ENCODE assay signal across 10 cellular contexts in the genomic region with DNA sequence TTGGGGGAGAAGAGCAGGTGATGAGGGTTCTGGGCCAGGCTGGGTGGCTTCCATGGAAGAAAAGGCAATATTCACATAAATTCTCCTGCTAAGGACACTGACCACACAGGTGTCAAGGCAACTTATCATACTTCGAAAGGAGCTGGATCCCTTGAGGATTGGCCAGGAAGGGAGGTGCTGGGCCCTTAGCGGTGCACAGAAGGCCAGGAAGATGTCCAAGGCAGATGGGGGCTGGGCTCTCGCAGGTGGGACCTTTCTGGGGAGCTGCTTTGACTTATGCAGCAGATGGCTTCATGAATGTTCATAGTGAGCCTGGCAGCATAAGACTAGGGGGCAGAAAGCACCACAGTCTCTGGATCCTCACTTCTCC. TPM values are rescaled to one million over a fixed set of nuclear protein-coding genes. Genes with fewer than 3 reads are reported as not detected.
DNase-seq lines count a peak whose midpoint lies in the region; ATAC-seq and TF ChIP-seq lines count a peak whose summit lies in the region.
"Had no signal": no experiment of that assay in that cellular context is flagged by ENCODE, and none has a peak within 500 bp of the region (broad histone marks: within the 10 kb centered on the region; RNA-seq: fewer than 3 reads in every experiment).

No MANE protein-coding gene starts in this region.

- no peak overlapping the region for H3K27ac ChIP-seq in neural cell (ENCODE audit: low read length)

- H3K4me2 ChIP-seq in neural cell (ENCODE audit: low read length): no peak overlapping the region

- no peaks in the 10 kb centered on the region for H3K9me2 ChIP-seq in neural cell (ENCODE audit: insufficient read depth, low read length)

- no peaks in the 10 kb centered on the region for H3F3A ChIP-seq in neural cell (ENCODE audit: insufficient read depth, low read length, poor library complexity, severe bottlenecking)

- intact Hi-C loops in cardiac septum (cut with DNase I) (no loop called here), left cardiac atrium (cut with DNase I) (no loop called here)

- H3K79me2 ChIP-seq in neural cell (replicated peaks; ENCODE audit: insufficient read depth, low read length): peaks cover 17% of the 10 kb centered on the region

- peaks cover 27% of the 10 kb centered on the region for H3K36me3 Mint-ChIP-seq in chondrocyte (ENCODE audit: low read depth)

- peak; percentile 56 for DNase-seq in cardiac septum (ENCODE audit: low spot score)
- no peak for DNase-seq in left cardiac atrium
- no peak for DNase-seq in chondrocyte (ENCODE audit: low spot score)
- DNase-seq in KBM-7: no peak
- no peak for DNase-seq in MV-4-11 (lab: John Stamatoyannopoulos, UW)
- DNase-seq: NCI-H2029, T1000 had no signal

- peak; percentile 16 for TF ChIP-seq CTCF in chondrocyte (IDR thresholded peaks at IDR 0.05)
- peak; percentile 25 for TF ChIP-seq CTCF in neural cell (IDR thresholded peaks at IDR 0.05; ENCODE audit: poor library complexity, severe bottlenecking)

- no peak overlapping the region for H3K4me3 Mint-ChIP-seq in chondrocyte (ENCODE audit: unreplicated experiment)

- no peaks in the 10 kb centered on the region for H3K9me3 Mint-ChIP-seq in chondrocyte (ENCODE audit: low read depth)

- no peak overlapping the region for H3K9ac ChIP-seq in neural cell (ENCODE audit: low read length)

- in situ Hi-C loops in KBM-7 (cut with MboI; ENCODE audit: low pct_unique_long_range_greater_than_20kb, low sequenced_read_pairs): no loop called here

- H3K27me3 Mint-ChIP-seq in chondrocyte (ENCODE audit: low read depth): no peaks in the 10 kb centered on the region

- TF ChIP-seq EP300 in neural cell (conservative IDR thresholded peaks at IDR 0.05; ENCODE audit: poor library complexity, severe bottlenecking): no peak

- H3K9me3 ChIP-seq in neural cell (ENCODE audit: low read length): no peaks in the 10 kb centered on the region

- H4K20me1 ChIP-seq in neural cell (ENCODE audit: insufficient read depth): no peaks in the 10 kb centered on the region

- no peak overlapping the region for H2AFZ ChIP-seq in neural cell (ENCODE audit: low read depth, low read length)

- H3K4me1 Mint-ChIP-seq in chondrocyte (ENCODE audit: low read depth): peaks cover 60% of the 10 kb centered on the region

- ATAC-seq in left cardiac atrium (no peak), HG03135 (IDR thresholded peaks at IDR 0.05; ENCODE audit: unreplicated experiment) (no peak), GM18867 (IDR thresholded peaks at IDR 0.05; ENCODE audit: unreplicated experiment) (no peak)

- peak overlapping the region; percentile 24 for H3K27ac Mint-ChIP-seq in chondrocyte (ENCODE audit: unreplicated experiment)

- no peak for TF ChIP-seq RAD21 in neural cell (conservative IDR thresholded peaks at IDR 0.05)

- no peak overlapping the region for H3K4me3 ChIP-seq in neural cell (ENCODE audit: low read length)

- H3K27me3 ChIP-seq in neural cell (ENCODE audit: insufficient read depth, low read depth, low read length): no peaks in the 10 kb centered on the region

- peaks cover 3% of the 10 kb centered on the region for H3K36me3 ChIP-seq in neural cell (ENCODE audit: insufficient read depth, low read length)

TF ChIP-seq in neural cell, 6 proteins besides CTCF, POLR2A, EP300 and RAD21:
- no peak for TF ChIP-seq POLR2AphosphoS5 (IDR thresholded peaks at IDR 0.05)
- TF ChIP-seq MXI1 (conservative IDR thresholded peaks at IDR 0.05; ENCODE audit: poor library complexity, severe bottlenecking): no peak
- no peak for TF ChIP-seq SMC3 (conservative IDR thresholded peaks at IDR 0.05; ENCODE audit: poor library complexity)
- no peak for TF ChIP-seq EZH2 (IDR thresholded peaks at IDR 0.05; ENCODE audit: borderline replicate concordance, insufficient read depth, low read length, poor library complexity, severe bottlenecking)
- no peak for TF ChIP-seq TAF1 (IDR thresholded peaks at IDR 0.05; ENCODE audit: low read depth)
- TF ChIP-seq, protein P1, sequence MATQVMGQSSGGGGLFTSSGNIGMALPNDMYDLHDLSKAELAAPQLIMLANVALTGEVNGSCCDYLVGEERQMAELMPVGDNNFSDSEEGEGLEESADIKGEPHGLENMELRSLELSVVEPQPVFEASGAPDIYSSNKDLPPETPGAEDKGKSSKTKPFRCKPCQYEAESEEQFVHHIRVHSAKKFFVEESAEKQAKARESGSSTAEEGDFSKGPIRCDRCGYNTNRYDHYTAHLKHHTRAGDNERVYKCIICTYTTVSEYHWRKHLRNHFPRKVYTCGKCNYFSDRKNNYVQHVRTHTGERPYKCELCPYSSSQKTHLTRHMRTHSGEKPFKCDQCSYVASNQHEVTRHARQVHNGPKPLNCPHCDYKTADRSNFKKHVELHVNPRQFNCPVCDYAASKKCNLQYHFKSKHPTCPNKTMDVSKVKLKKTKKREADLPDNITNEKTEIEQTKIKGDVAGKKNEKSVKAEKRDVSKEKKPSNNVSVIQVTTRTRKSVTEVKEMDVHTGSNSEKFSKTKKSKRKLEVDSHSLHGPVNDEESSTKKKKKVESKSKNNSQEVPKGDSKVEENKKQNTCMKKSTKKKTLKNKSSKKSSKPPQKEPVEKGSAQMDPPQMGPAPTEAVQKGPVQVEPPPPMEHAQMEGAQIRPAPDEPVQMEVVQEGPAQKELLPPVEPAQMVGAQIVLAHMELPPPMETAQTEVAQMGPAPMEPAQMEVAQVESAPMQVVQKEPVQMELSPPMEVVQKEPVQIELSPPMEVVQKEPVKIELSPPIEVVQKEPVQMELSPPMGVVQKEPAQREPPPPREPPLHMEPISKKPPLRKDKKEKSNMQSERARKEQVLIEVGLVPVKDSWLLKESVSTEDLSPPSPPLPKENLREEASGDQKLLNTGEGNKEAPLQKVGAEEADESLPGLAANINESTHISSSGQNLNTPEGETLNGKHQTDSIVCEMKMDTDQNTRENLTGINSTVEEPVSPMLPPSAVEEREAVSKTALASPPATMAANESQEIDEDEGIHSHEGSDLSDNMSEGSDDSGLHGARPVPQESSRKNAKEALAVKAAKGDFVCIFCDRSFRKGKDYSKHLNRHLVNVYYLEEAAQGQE (IDR thresholded peaks at IDR 0.05; ENCODE audit: borderline replicate concordance): no peak

RNA-seq across cellular contexts. Expression of a gene that starts 3.9 kb away (rescaled TPM):
- total RNA-seq in cardiac septum: 914 TPM
- total RNA-seq in left cardiac atrium: 1,000 to 10,000 TPM; 1,288 to 1,875 TPM
- total RNA-seq in chondrocyte: 1,244 to 1,365 TPM (median 1,317 TPM) in 3 replicates
- 217 and 246 TPM in 2 replicates for polyA plus RNA-seq in neural cell
- 108 and 122 TPM in 2 replicates for polyA minus RNA-seq in neural cell

RNA-seq across cellular contexts. Expression of a gene that starts 4.7 kb away (rescaled TPM):
- total RNA-seq in cardiac septum (26.3 TPM), left cardiac atrium (10 to 100 TPM; 29.5 to 38.1 TPM), chondrocyte (2.3 to 3.7 TPM (median 3.2 TPM) in 3 replicates)
- 3.4 and 6.6 TPM in 2 replicates for polyA plus RNA-seq in neural cell
- 2.0 and 2.7 TPM in 2 replicates for polyA minus RNA-seq in neural cell

RNA-seq across cellular contexts. Expression of a gene that starts 9.1 kb away (rescaled TPM):
- 97.7 TPM for total RNA-seq in cardiac septum
- 100 to 1,000 TPM; 119 to 123 TPM for total RNA-seq in left cardiac atrium
- total RNA-seq in chondrocyte: 67.3 to 78.4 TPM (median 77.2 TPM) in 3 replicates
- polyA plus RNA-seq in neural cell: 217 and 261 TPM in 2 replicates
- 24.8 and 35.9 TPM in 2 replicates for polyA minus RNA-seq in neural cell

RNA-seq across cellular contexts. Expression of a gene that starts 17.2 kb away (rescaled TPM):
- total RNA-seq in cardiac septum (806 TPM), left cardiac atrium (100 to 1,000 TPM; 395 to 448 TPM), chondrocyte (5.6 to 32.4 TPM (median 31.6 TPM) in 3 replicates)
- 13.5 and 17.1 TPM in 2 replicates for polyA plus RNA-seq in neural cell
- polyA minus RNA-seq in neural cell: 6.5 and 6.6 TPM in 2 replicates

RNA-seq across cellular contexts. Expression of a gene that starts 18.0 kb away (rescaled TPM):
- 18.0 TPM for total RNA-seq in cardiac septum
- total RNA-seq in left cardiac atrium: 10 to 100 TPM; 12.0 to 14.2 TPM
- 17.8 to 19.1 TPM (median 18.3 TPM) in 3 replicates for total RNA-seq in chondrocyte
- polyA plus RNA-seq in neural cell: 14.7 and 16.0 TPM in 2 replicates
- 27.0 and 31.7 TPM in 2 replicates for polyA minus RNA-seq in neural cell
